ENCODE assay signal across 8 cellular contexts in genomic region chr1:54409156-54410142, GRCh38. TPM values are rescaled to one million over a fixed set of nuclear protein-coding genes. Genes with fewer than 3 reads are reported as not detected.
DNase-seq lines count a peak whose midpoint lies in the region; ATAC-seq and TF ChIP-seq lines count a peak whose summit lies in the region.

No MANE protein-coding gene starts in this region.

- H3K4me1 Mint-ChIP-seq in naive B cell (peaks cover 27 to 39% (median 37%) of the 10 kb centered on the region in 3 donors), chondrocyte (ENCODE audit: low read depth) (peaks cover 31% of the 10 kb centered on the region)

- DNase-seq in NCI-H82 (lab: John Stamatoyannopoulos, UW) = peak; percentile 45
- no peak for DNase-seq in NCI-H82 treated with DMSO at 0.1 percent for 48 hours (lab: John Stamatoyannopoulos, UW; ENCODE audit: unreplicated experiment)
- DNase-seq in activated CD4-positive, alpha-beta T cell treated with anti-CD3 and anti-CD28 coated beads, Interleukin-2, amount 50 U/mL, for 48 hours = peak; percentile 29 to 46
- peak; percentile 15 for DNase-seq in naive B cell
- DNase-seq in HEK293T (ENCODE audit: extremely low spot score) = no peak
- no peak for DNase-seq in AG08396 (ENCODE audit: low spot score)
- DNase-seq in chondrocyte (ENCODE audit: low spot score) = no peak

- POLR2A ChIA-PET in HEK293T (lab: Yijun Ruan, JAX) = no interaction called here

- H3K4me3 Mint-ChIP-seq in naive B cell (peak overlapping the region in 7 of 8 donors; percentile 1 to 90 (median 58)), chondrocyte (ENCODE audit: unreplicated experiment) (no peak overlapping the region)

- H3K27ac Mint-ChIP-seq in naive B cell = peak overlapping the region; percentile 39 to 82 (median 62)
- no peak overlapping the region for H3K27ac Mint-ChIP-seq in chondrocyte (ENCODE audit: unreplicated experiment)

- CTCF ChIA-PET in HEK293T (lab: Yijun Ruan, JAX) = no interaction called here

- H3K27me3 Mint-ChIP-seq in naive B cell = peaks cover 7 to 14% (median 10%) of the 10 kb centered on the region in 3 donors
- peaks cover 6% of the 10 kb centered on the region for H3K27me3 Mint-ChIP-seq in chondrocyte (ENCODE audit: low read depth)

- ATAC-seq in HG03378 (IDR thresholded peaks at IDR 0.05; ENCODE audit: unreplicated experiment) = peak; percentile 56
- ATAC-seq in naive B cell (ENCODE audit: low read depth in 2 of 2) = peak; percentile 15 to 16

- H3K36me3 Mint-ChIP-seq in naive B cell (no peaks in the 10 kb centered on the region), chondrocyte (ENCODE audit: low read depth) (no peaks in the 10 kb centered on the region)

- no peak for TF ChIP-seq CTCF in chondrocyte (IDR thresholded peaks at IDR 0.05)

- no peaks in the 10 kb centered on the region for H3K9me3 Mint-ChIP-seq in naive B cell
- H3K9me3 Mint-ChIP-seq in chondrocyte (ENCODE audit: low read depth) = no peaks in the 10 kb centered on the region

TF ChIP-seq in HEK293T, 16 proteins besides CTCF, POLR2A, EP300 and RAD21:
- TF ChIP-seq LEF1 (IDR thresholded peaks at IDR 0.05; ENCODE audit: borderline replicate concordance) (no peak), FOXA1 (IDR thresholded peaks at IDR 0.05) (no peak), SP1 (IDR thresholded peaks at IDR 0.05) (no peak), ARNT (IDR thresholded peaks at IDR 0.05) (no peak), PKNOX1 (IDR thresholded peaks at IDR 0.05) (no peak), TARDBP (IDR thresholded peaks at IDR 0.05) (no peak), BHLHE40 (IDR thresholded peaks at IDR 0.05; ENCODE audit: borderline replicate concordance) (no peak), FOXK2 (IDR thresholded peaks at IDR 0.05) (no peak), ELF4 (IDR thresholded peaks at IDR 0.05) (no peak), CTBP1 (IDR thresholded peaks at IDR 0.05; ENCODE audit: borderline replicate concordance) (no peak), NFRKB (IDR thresholded peaks at IDR 0.05) (no peak), SUZ12 (IDR thresholded peaks at IDR 0.05) (no peak), HDGF (IDR thresholded peaks at IDR 0.05; ENCODE audit: borderline replicate concordance) (no peak), L3MBTL2 (conservative IDR thresholded peaks at IDR 0.05) (no peak), ZNF384 (IDR thresholded peaks at IDR 0.05) (no peak), FOXM1 (IDR thresholded peaks at IDR 0.05; ENCODE audit: borderline replicate concordance) (no peak)

RNA-seq across cellular contexts. Expression of gene SSBP3, which starts 3.3 kb away (rescaled TPM):
- polyA plus RNA-seq in naive B cell (ENCODE audit: low read depth in 6 of 6) = 1 to 10 TPM; 1.7 to 4.2 (median 2.2) TPM
- total RNA-seq in chondrocyte = 22.0 to 41.2 TPM (median 26.2 TPM) in 3 replicates

Comparison
In these comparisons a context has a peak if more than half of its experiments do, and no peak if none do; other contexts are left out.
1. DNase-seq: peak in NCI-H82 (single experiment), activated CD4-positive, alpha-beta T cell treated with anti-CD3 and anti-CD28 coated beads, Interleukin-2, amount 50 U/mL, for 48 hours (2 of 2) and naive B cell (single experiment); none in NCI-H82 treated with DMSO at 0.1 percent for 48 hours (single experiment), HEK293T (single experiment), AG08396 (single experiment) and chondrocyte (single experiment).